Comparison of ENCODE assay signal across 1 cellular context in genomic region chr14:86774916-86775315, GRCh38.
TF ChIP-seq lines count a peak whose summit lies in the region.

No MANE protein-coding gene starts in this region.

TF ChIP-seq in IMR-90, 13 proteins besides CTCF, POLR2A, EP300 and RAD21 (continued from another document):
- TF ChIP-seq, protein P1, sequence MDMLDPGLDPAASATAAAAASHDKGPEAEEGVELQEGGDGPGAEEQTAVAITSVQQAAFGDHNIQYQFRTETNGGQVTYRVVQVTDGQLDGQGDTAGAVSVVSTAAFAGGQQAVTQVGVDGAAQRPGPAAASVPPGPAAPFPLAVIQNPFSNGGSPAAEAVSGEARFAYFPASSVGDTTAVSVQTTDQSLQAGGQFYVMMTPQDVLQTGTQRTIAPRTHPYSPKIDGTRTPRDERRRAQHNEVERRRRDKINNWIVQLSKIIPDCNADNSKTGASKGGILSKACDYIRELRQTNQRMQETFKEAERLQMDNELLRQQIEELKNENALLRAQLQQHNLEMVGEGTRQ (IDR thresholded peaks at IDR 0.05; ENCODE audit: low read depth, low read length) = no peak
- no peak for TF ChIP-seq NFE2L2 (IDR thresholded peaks at IDR 0.05; ENCODE audit: low read depth, low read length)
